Comparison of ENCODE assay signal across 24 cellular contexts in the genomic region with DNA sequence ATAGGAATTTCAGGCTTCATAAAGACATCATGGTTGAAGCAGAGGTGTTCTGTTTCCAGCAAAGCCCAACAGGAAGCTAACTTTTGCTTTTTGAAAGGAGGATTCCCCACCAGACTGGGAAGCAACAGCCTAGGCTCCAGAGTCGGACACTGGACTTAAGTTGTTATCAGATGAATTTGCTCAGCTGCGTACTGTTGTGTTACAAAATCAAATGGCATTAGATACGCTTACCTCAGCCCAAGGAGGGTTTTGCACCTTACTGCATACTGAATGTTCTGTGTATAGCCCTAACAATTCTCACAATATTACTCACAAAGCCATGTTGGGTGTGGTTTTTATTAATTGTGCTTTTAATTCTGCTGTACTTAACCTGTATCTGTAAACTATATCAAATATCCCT. TPM values are rescaled to one million over a fixed set of nuclear protein-coding genes. Genes with fewer than 3 reads are reported as not detected.
"Had no signal": no experiment of that assay in that cellular context is flagged by ENCODE, and none has a peak within 500 bp of the region (broad histone marks: within the 10 kb centered on the region; RNA-seq: fewer than 3 reads in every experiment).

No MANE protein-coding gene starts in this region.

- ATAC-seq: activated CD8-positive, alpha-beta T cell treated with anti-CD3 and anti-CD28 coated beads for 36 hours; activated T-cell treated with anti-CD3 and anti-CD28 coated beads, Interleukin-2, amount 50 U/mL, for 72 hours; activated T-helper 17 cell treated with anti-CD3 and anti-CD28 coated beads, Interleukin-2, amount 50 U/mL, for 72 hours; Panc1 had no signal

- DNase-seq: activated CD4-positive, alpha-beta T cell treated with anti-CD3 and anti-CD28 coated beads, Interleukin-2, amount 10 ng/mL, durations not matched to agents 24 days and 14 days; activated CD4-positive, alpha-beta T cell treated with anti-CD3 and anti-CD28 coated beads, Interleukin-2, amount 50 U/mL, for 4 hours; activated CD8-positive, alpha-beta T cell treated with anti-CD3 and anti-CD28 coated beads for 36 hours; activated effector memory CD4-positive, alpha-beta T cell treated with anti-CD3 and anti-CD28 coated beads, Interleukin-2, amount 50 U/mL, for 16 hours; activated naive CD4-positive, alpha-beta T cell; activated naive CD4-positive, alpha-beta T cell treated with anti-CD3 and anti-CD28 coated beads, Interleukin-2, amount 50 U/mL, for 16 hours; activated naive CD8-positive, alpha-beta T cell treated with anti-CD3 and anti-CD28 coated beads for 36 hours; activated T-cell treated with anti-CD3 and anti-CD28 coated beads, Interleukin-2, amount 50 U/mL, for 1 hour; activated T-cell treated with anti-CD3 and anti-CD28 coated beads, Interleukin-2, amount 50 U/mL, for 72 hours; amygdala; Karpas-422; KBM-7; NCI-H1417 treated with DMSO at 0.1 percent for 48 hours; NCI-H526; SK-N-SH had no signal

RNA-seq across cellular contexts. Expression of a gene that starts 0.5 kb away (rescaled TPM):
- total RNA-seq: activated CD4-positive, alpha-beta T cell treated with anti-CD3 and anti-CD28 coated beads, Interleukin-2, amount 10 ng/mL, durations not matched to agents 24 days and 14 days; activated CD8-positive, alpha-beta memory T cell treated with anti-CD3 and anti-CD28 coated beads for 36 hours; activated CD8-positive, alpha-beta T cell treated with anti-CD3 and anti-CD28 coated beads for 36 hours; activated naive CD8-positive, alpha-beta T cell treated with anti-CD3 and anti-CD28 coated beads for 36 hours; activated T-cell treated with anti-CD3 and anti-CD28 coated beads, Interleukin-2, amount 50 U/mL, for 72 hours; activated T-helper 17 cell treated with anti-CD3 and anti-CD28 coated beads, Interleukin-2, amount 50 U/mL, for 72 hours; ascending aorta; cardiac muscle cell; chondrocyte; MCF 10A; RPMI7951; SJCRH30 had no signal
